ENCODE assay signal across 16 cellular contexts in the genomic region with DNA sequence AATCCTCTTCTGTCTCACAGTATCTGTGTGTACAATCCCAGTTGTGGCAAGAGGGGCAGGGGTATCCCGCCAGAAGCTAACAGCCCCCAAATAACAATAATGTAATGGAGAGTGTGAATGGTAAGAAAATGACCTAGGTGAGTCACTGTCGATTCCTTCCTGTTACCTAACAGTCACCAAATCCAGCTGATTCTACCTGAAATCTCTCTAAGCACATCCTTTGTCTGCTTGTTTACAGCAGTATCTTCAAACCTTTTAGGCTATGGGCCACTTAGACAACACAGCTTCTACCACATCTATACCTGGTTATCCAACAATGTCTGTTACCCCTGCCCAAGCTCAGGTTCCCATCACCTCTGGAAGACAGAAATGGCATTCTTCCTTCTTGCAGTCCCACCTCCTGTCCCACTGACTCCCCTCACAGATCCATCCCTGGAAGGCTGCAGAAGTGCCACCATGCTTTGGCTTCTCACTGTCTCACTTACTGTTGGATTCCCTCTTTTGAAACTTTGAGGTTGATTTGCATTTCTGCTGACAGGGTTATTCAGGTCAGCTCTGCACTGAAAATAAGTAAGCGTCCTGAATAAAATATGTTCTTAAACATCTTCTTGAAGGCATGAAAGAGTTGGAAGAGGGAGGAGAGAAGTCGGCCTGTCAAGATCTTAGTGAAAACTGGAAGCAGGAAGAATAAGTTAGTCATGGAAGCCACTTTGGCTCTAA. TPM values are rescaled to one million over a fixed set of nuclear protein-coding genes. Genes with fewer than 3 reads are reported as not detected.
DNase-seq lines count a peak whose midpoint lies in the region; ATAC-seq, FAIRE-seq and TF ChIP-seq lines count a peak whose summit lies in the region.
"Had no signal": no experiment of that assay in that cellular context is flagged by ENCODE, and none has a peak within 500 bp of the region (broad histone marks: within the 10 kb centered on the region; RNA-seq: fewer than 3 reads in every experiment).

No MANE protein-coding gene starts in this region.

- peaks cover 67% of the 10 kb centered on the region for H3K4me1 Mint-ChIP-seq in activated naive CD4-positive, alpha-beta T cell treated with anti-CD3 and anti-CD28 coated beads, Interleukin-2, amount 10 ng/mL, durations not matched to agents 7 days and 5 days
- peaks cover 91% of the 10 kb centered on the region for H3K4me1 Mint-ChIP-seq in stimulated activated naive CD8-positive, alpha-beta T cell treated with anti-CD3 and anti-CD28 coated beads, Interleukin-15, amount 100 ng/mL, for 72 hours

- H3K27me3 ChIP-seq in KMS-11 (ENCODE audit: insufficient read depth, low read depth) (no peaks in the 10 kb centered on the region), bronchial epithelial cell (ENCODE audit: control insufficient read depth, insufficient read depth, low read length) (no peaks in the 10 kb centered on the region)

- peaks cover 71% of the 10 kb centered on the region for H3K4me1 ChIP-seq in KMS-11 (ENCODE audit: low read depth, poor library complexity, severe bottlenecking)

- peaks cover 46% of the 10 kb centered on the region for H3K36me3 Mint-ChIP-seq in activated naive CD4-positive, alpha-beta T cell treated with anti-CD3 and anti-CD28 coated beads, Interleukin-2, amount 10 ng/mL, durations not matched to agents 7 days and 5 days

- no peaks in the 10 kb centered on the region for H3K27me3 Mint-ChIP-seq in activated naive CD4-positive, alpha-beta T cell treated with anti-CD3 and anti-CD28 coated beads, Interleukin-2, amount 10 ng/mL, durations not matched to agents 7 days and 5 days
- no peaks in the 10 kb centered on the region for H3K27me3 Mint-ChIP-seq in stimulated activated naive CD8-positive, alpha-beta T cell treated with anti-CD3 and anti-CD28 coated beads, Interleukin-15, amount 100 ng/mL, for 72 hours

- no peak for DNase-seq in activated naive CD4-positive, alpha-beta T cell treated with anti-CD3 and anti-CD28 coated beads, Interleukin-2, amount 10 ng/mL, durations not matched to agents 7 days and 5 days
- DNase-seq in activated naive CD4-positive, alpha-beta T cell (lab: John Stamatoyannopoulos, UW): no peak
- DNase-seq in bronchial epithelial cell (ENCODE audit: low read depth) (no peak), COR-L47 (lab: John Stamatoyannopoulos, UW) (no peak), Right ventricle myocardium superior (no peak), NCI-H1092 treated with DMSO at 0.1 percent for 48 hours (lab: John Stamatoyannopoulos, UW) (no peak)
- DNase-seq in stimulated activated naive CD8-positive, alpha-beta T cell treated with anti-CD3 and anti-CD28 coated beads, Interleukin-15, amount 100 ng/mL, for 72 hours: no peak
- DNase-seq: aorta; DMS79 treated with DMSO at 0.1 percent for 48 hours; mesendoderm; NCI-H2081 treated with DMSO at 0.1 percent for 48 hours; stimulated activated CD4-positive, alpha-beta T cell treated with anti-CD3 and anti-CD28 coated beads, Interleukin-12 subunit alpha, Interleukin-12 subunit beta, amount 100 ng/mL, for 4 hours; T1000 had no signal

- peak; percentile 52 for ATAC-seq in stimulated activated naive CD8-positive, alpha-beta T cell treated with anti-CD3 and anti-CD28 coated beads, Interleukin-15, amount 100 ng/mL, for 72 hours
- no peak for ATAC-seq in Right ventricle myocardium superior (ENCODE audit: poor library complexity)
- ATAC-seq: Right ventricle myocardium inferior had no signal

- H3K36me3 ChIP-seq in KMS-11 (ENCODE audit: insufficient read depth): no peaks in the 10 kb centered on the region
- no peaks in the 10 kb centered on the region for H3K36me3 ChIP-seq in bronchial epithelial cell (ENCODE audit: control insufficient read depth, insufficient read depth, low read length)

- TF ChIP-seq CTCF in KMS-11 (conservative IDR thresholded peaks at IDR 0.05; ENCODE audit: low read depth, low read length): no peak
- TF ChIP-seq CTCF in bronchial epithelial cell (IDR thresholded peaks at IDR 0.05; ENCODE audit: insufficient read depth, low read length, severe bottlenecking): no peak

- no peak overlapping the region for H3K4me3 Mint-ChIP-seq in activated naive CD4-positive, alpha-beta T cell treated with anti-CD3 and anti-CD28 coated beads, Interleukin-2, amount 10 ng/mL, durations not matched to agents 7 days and 5 days
- H3K4me3 Mint-ChIP-seq in stimulated activated naive CD8-positive, alpha-beta T cell treated with anti-CD3 and anti-CD28 coated beads, Interleukin-15, amount 100 ng/mL, for 72 hours: peak overlapping the region; percentile 36 to 38

- peaks cover 96% of the 10 kb centered on the region for H3K79me2 ChIP-seq in KMS-11 (ENCODE audit: insufficient read depth, low read depth)

- intact Hi-C loops in Right ventricle myocardium superior (cut with DNase I): no loop called here

- no peaks in the 10 kb centered on the region for H3K9me3 Mint-ChIP-seq in activated naive CD4-positive, alpha-beta T cell treated with anti-CD3 and anti-CD28 coated beads, Interleukin-2, amount 10 ng/mL, durations not matched to agents 7 days and 5 days
- peaks cover 0 to 4% of the 10 kb centered on the region in 2 donors for H3K9me3 Mint-ChIP-seq in stimulated activated naive CD8-positive, alpha-beta T cell treated with anti-CD3 and anti-CD28 coated beads, Interleukin-15, amount 100 ng/mL, for 72 hours

- H2AFZ ChIP-seq in KMS-11 (ENCODE audit: low read depth): no peak overlapping the region

- H3K27ac Mint-ChIP-seq in activated naive CD4-positive, alpha-beta T cell treated with anti-CD3 and anti-CD28 coated beads, Interleukin-2, amount 10 ng/mL, durations not matched to agents 7 days and 5 days: peak overlapping the region; percentile 44
- H3K27ac Mint-ChIP-seq in stimulated activated naive CD8-positive, alpha-beta T cell treated with anti-CD3 and anti-CD28 coated beads, Interleukin-15, amount 100 ng/mL, for 72 hours: peak overlapping the region; percentile 14 to 87

- H3K4me3 ChIP-seq in KMS-11 (IDR thresholded peaks at IDR 0.05; ENCODE audit: insufficient read depth, low read depth, low read length): no peak overlapping the region
- H3K4me3 ChIP-seq in bronchial epithelial cell (ENCODE audit: low read depth, low read length): no peak overlapping the region

- H3K27ac ChIP-seq in KMS-11: peak overlapping the region; percentile 38; the same call in 1 of the 2 replicates
- H3K27ac ChIP-seq: HL-60 had no signal

- FAIRE-seq in bronchial epithelial cell (lab: Jason Lieb, UNC): peak; percentile 58

- peak overlapping the region; percentile 80 for H3K4me2 ChIP-seq in KMS-11

- H4K20me1 ChIP-seq in KMS-11 (ENCODE audit: insufficient read depth): peaks cover 15% of the 10 kb centered on the region

- CTCF ChIA-PET in activated naive CD4-positive, alpha-beta T cell treated with anti-CD3 and anti-CD28 coated beads, Interleukin-2, amount 10 ng/mL, durations not matched to agents 7 days and 5 days (lab: Charles Lee): no interaction called here

- H3K9ac ChIP-seq in KMS-11: no peak overlapping the region; the same call in 1 of the 2 replicates

RNA-seq across cellular contexts. Expression of a gene that starts 13.1 kb away (rescaled TPM):
- 17.9 and 24.5 TPM in 2 replicates for total RNA-seq in bronchial epithelial cell
- total RNA-seq in Right ventricle myocardium superior: 13.9 TPM
